Comparison of ENCODE assay signal across 9 cellular contexts in genomic region chr4:83362492-83363329, GRCh38. TPM values are rescaled to one million over a fixed set of nuclear protein-coding genes. Genes with fewer than 3 reads are reported as not detected.
DNase-seq lines count a peak whose midpoint lies in the region; ATAC-seq, FAIRE-seq and TF ChIP-seq lines count a peak whose summit lies in the region.
"Had no signal": no experiment of that assay in that cellular context is flagged by ENCODE, and none has a peak within 500 bp of the region (broad histone marks: within the 10 kb centered on the region; RNA-seq: fewer than 3 reads in every experiment).

No MANE protein-coding gene starts in this region.

- no peaks in the 10 kb centered on the region for H3K27me3 ChIP-seq in right atrium auricular region
- H3K27me3 ChIP-seq in Karpas-422 (ENCODE audit: low read length) = no peaks in the 10 kb centered on the region

- H3K4me1 Mint-ChIP-seq in nephron progenitor cell = peaks cover 10% of the 10 kb centered on the region

- TF ChIP-seq POLR2A in GM12892 (IDR thresholded peaks at IDR 0.05; ENCODE audit: low read depth, low read length) = no peak

- H3K36me3 ChIP-seq in right atrium auricular region = no peaks in the 10 kb centered on the region
- H3K36me3 ChIP-seq in Karpas-422 (ENCODE audit: insufficient read depth, low read length) = no peaks in the 10 kb centered on the region

- no peaks in the 10 kb centered on the region for H3K36me3 Mint-ChIP-seq in nephron progenitor cell (ENCODE audit: low read depth)

- DNase-seq in Right ventricle myocardium superior = no peak
- no peak for DNase-seq in right atrium auricular region (ENCODE audit: low spot score)
- peak; percentile 47 for DNase-seq in Karpas-422
- DNase-seq in amniotic epithelial cell (ENCODE audit: low read depth) = peak; percentile 47
- DNase-seq in nephron progenitor cell = no peak
- DNase-seq in stimulated activated CD4-positive, alpha-beta T cell treated with anti-CD3 and anti-CD28 coated beads, Interleukin-4, amount 100 ng/mL, for 4 hours = no peak
- no peak for DNase-seq in NCI-H1092 treated with DMSO at 0.1 percent for 48 hours (lab: John Stamatoyannopoulos, UW)
- no peak for DNase-seq in GM12892 (ENCODE audit: insufficient read length)

- H3K79me2 ChIP-seq in Karpas-422 (ENCODE audit: low read length) = no peaks in the 10 kb centered on the region

- peak in 1 of 2 donors; percentile 41 for TF ChIP-seq CTCF in right atrium auricular region (IDR thresholded peaks at IDR 0.05)
- no peak for TF ChIP-seq CTCF in nephron progenitor cell (IDR thresholded peaks at IDR 0.05)

- H3K9me3 Mint-ChIP-seq in nephron progenitor cell = no peaks in the 10 kb centered on the region
- H3K9me3 Mint-ChIP-seq: dendritic cell treated with granulocyte-macrophage colony-stimulating factor and Interleukin-4, amounts not matched to agents 40 ng/mL and 50 ng/mL, for 4 days had no signal

- no peaks in the 10 kb centered on the region for H3K9me2 ChIP-seq in Karpas-422 (replicated peaks; ENCODE audit: insufficient read depth, low read length)

- H3K4me3 Mint-ChIP-seq in nephron progenitor cell = no peak overlapping the region
- H3K4me3 Mint-ChIP-seq: dendritic cell treated with granulocyte-macrophage colony-stimulating factor and Interleukin-4, amounts not matched to agents 40 ng/mL and 50 ng/mL, for 4 days had no signal

- no peak overlapping the region for H3K4me2 ChIP-seq in Karpas-422 (ENCODE audit: low read depth, low read length, poor library complexity, severe bottlenecking)

- H3K9ac ChIP-seq in Karpas-422 (ENCODE audit: low read length) = no peak overlapping the region

- H3K27me3 Mint-ChIP-seq in nephron progenitor cell (ENCODE audit: low read depth, poor library complexity) = peaks cover 6% of the 10 kb centered on the region

- H3K27ac ChIP-seq in right atrium auricular region = no peak overlapping the region
- H3K27ac ChIP-seq in Karpas-422 (ENCODE audit: low read length) = no peak overlapping the region

- H4K20me1 ChIP-seq in Karpas-422 (ENCODE audit: insufficient read depth, low read depth, low read length) = no peaks in the 10 kb centered on the region

- no peaks in the 10 kb centered on the region for H3K9me3 ChIP-seq in right atrium auricular region
- no peaks in the 10 kb centered on the region for H3K9me3 ChIP-seq in Karpas-422 (ENCODE audit: low read length)

- H3K27ac Mint-ChIP-seq in nephron progenitor cell = peak overlapping the region; percentile 27
- H3K27ac Mint-ChIP-seq: dendritic cell treated with granulocyte-macrophage colony-stimulating factor and Interleukin-4, amounts not matched to agents 40 ng/mL and 50 ng/mL, for 4 days had no signal

- FAIRE-seq in GM12892 (lab: Jason Lieb, UNC) = no peak

- peak; percentile 36 for ATAC-seq in Right ventricle myocardium superior (ENCODE audit: poor library complexity)

- H3K4me3 ChIP-seq in right atrium auricular region (no peak overlapping the region), Karpas-422 (ENCODE audit: low read length) (no peak overlapping the region)

- H2AFZ ChIP-seq in Karpas-422 (ENCODE audit: low read length) = no peak overlapping the region

- no peaks in the 10 kb centered on the region for H3K4me1 ChIP-seq in right atrium auricular region
- H3K4me1 ChIP-seq in Karpas-422 (ENCODE audit: low read length) = no peaks in the 10 kb centered on the region

- intact Hi-C loops in Right ventricle myocardium superior (cut with DNase I) = no loop called here

RNA-seq across cellular contexts. Expression of gene HPSE, which starts 28.1 kb away (rescaled TPM):
- 1.5 TPM for total RNA-seq in Right ventricle myocardium superior
- 1 to 10 TPM; 1.0 to 3.4 TPM for total RNA-seq in right atrium auricular region
- total RNA-seq in Karpas-422 (2014; rRNA removed; shearing (Covaris generic); ENCODE audit: low replicate concordance) = 0.11 and 0.15 TPM in 2 replicates
- polyA plus RNA-seq in GM12892 (2012; ENCODE audit: missing spikeins) = 0.30 TPM

Comparison
In these comparisons a context has a peak if more than half of its experiments do, and no peak if none do; other contexts are left out.
1. DNase-seq: peak in Karpas-422 (single experiment) and amniotic epithelial cell (single experiment); none in Right ventricle myocardium superior (single experiment), right atrium auricular region (single experiment), nephron progenitor cell (single experiment), stimulated activated CD4-positive, alpha-beta T cell treated with anti-CD3 and anti-CD28 coated beads, Interleukin-4, amount 100 ng/mL, for 4 hours (0 of 2), NCI-H1092 treated with DMSO at 0.1 percent for 48 hours (single experiment) and GM12892 (single experiment).